9 cellular contexts compared by ENCODE assay signal in the genomic region with DNA sequence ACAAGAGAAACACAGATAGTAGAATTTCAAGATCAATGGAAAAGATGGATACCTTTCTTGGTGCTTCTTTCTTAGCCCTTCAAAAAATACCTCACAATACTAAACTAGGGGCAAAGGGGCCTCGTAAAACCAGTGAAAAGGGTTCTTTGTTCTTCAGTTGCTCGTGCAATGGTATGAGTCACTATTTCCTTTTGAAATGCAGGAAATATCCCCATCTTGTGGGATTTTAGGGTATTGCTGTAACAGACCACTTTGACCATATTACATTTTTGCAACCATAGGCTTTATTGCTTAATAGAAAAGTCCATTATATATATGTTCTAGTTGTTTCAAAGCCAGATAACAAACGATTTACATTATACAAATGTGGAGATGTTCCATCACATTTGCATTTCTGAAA.
DNase-seq lines count a peak whose midpoint lies in the region; ATAC-seq and TF ChIP-seq lines count a peak whose summit lies in the region.
"Had no signal": no experiment of that assay in that cellular context is flagged by ENCODE, and none has a peak within 500 bp of the region (broad histone marks: within the 10 kb centered on the region; RNA-seq: fewer than 3 reads in every experiment).

No MANE protein-coding gene starts in this region.

- no peaks in the 10 kb centered on the region for H3K27me3 Mint-ChIP-seq in T-helper 17 cell

- no peak overlapping the region for H3K27ac ChIP-seq in cardiac muscle cell
- H3K27ac ChIP-seq: epithelial cell of prostate had no signal

- no peaks in the 10 kb centered on the region for H3K36me3 ChIP-seq in cardiac muscle cell

- no peak overlapping the region for H3K4me3 ChIP-seq in cardiac muscle cell

- TF ChIP-seq CTCF in cardiac muscle cell (IDR thresholded peaks at IDR 0.05; ENCODE audit: low read depth, low read length): peak; percentile 38

- DNase-seq in cardiac muscle cell (ENCODE audit: low read depth in 1 of 2, low spot score in 1 of 2) (peak in 1 of 2 donors; percentile 55), Right ventricle myocardium inferior (ENCODE audit: missing footprints) (no peak), T-helper 17 cell (no peak), left kidney (ENCODE audit: low read depth, low spot score) (peak; percentile 21), NCI-H774 (lab: John Stamatoyannopoulos, UW) (no peak), NCI-H1092 (lab: John Stamatoyannopoulos, UW) (no peak)

- H3K9me3 ChIP-seq in cardiac muscle cell (ENCODE audit: low read depth) (no peaks in the 10 kb centered on the region), T-helper 17 cell (ENCODE audit: control insufficient read depth, low read length, poor library complexity, severe bottlenecking) (no peaks in the 10 kb centered on the region)

- no peaks in the 10 kb centered on the region for H3K4me1 Mint-ChIP-seq in T-helper 17 cell

- no peaks in the 10 kb centered on the region for H3K4me1 ChIP-seq in cardiac muscle cell (ENCODE audit: low read depth)

- H3K27me3 ChIP-seq in cardiac muscle cell: no peaks in the 10 kb centered on the region

- no peak overlapping the region for H3K27ac Mint-ChIP-seq in T-helper 17 cell

- H3K4me3 Mint-ChIP-seq in T-helper 17 cell: no peak overlapping the region

- intact Hi-C loops in Right ventricle myocardium inferior (cut with DNase I): no loop called here

- no peak for ATAC-seq in Right ventricle myocardium inferior
- ATAC-seq in HG03442 (IDR thresholded peaks at IDR 0.05; ENCODE audit: unreplicated experiment): peak; percentile 68
- peak; percentile 53 for ATAC-seq in T-helper 17 cell
- no peak for ATAC-seq in HG03135 (IDR thresholded peaks at IDR 0.05; ENCODE audit: unreplicated experiment)

- no peaks in the 10 kb centered on the region for H3K36me3 Mint-ChIP-seq in T-helper 17 cell (ENCODE audit: low read depth)

Comparison
In these comparisons a context has a peak if more than half of its experiments do, and no peak if none do; other contexts are left out.
1. ATAC-seq: peak in HG03442 (single experiment) and T-helper 17 cell (single experiment); none in Right ventricle myocardium inferior (single experiment) and HG03135 (single experiment).